ENCODE assay signal across 1 cellular context in genomic region chr11:95147364-95147905, GRCh38.
TF ChIP-seq lines count a peak whose summit lies in the region.

No MANE protein-coding gene starts in this region.

TF ChIP-seq in K562, 482 proteins besides CTCF, POLR2A, EP300 and RAD21 (continued from another document and continues in another):
- TF ChIP-seq SETDB1 (IDR thresholded peaks at IDR 0.05; ENCODE audit: low read length) (no peak), TEAD1 (CRISPR knock-in tag; IDR thresholded peaks at IDR 0.05) (peak in 1 of 2 experiments; percentile 39; a peak in 2 of 4 replicates), ZKSCAN3 (CRISPR knock-in tag; IDR thresholded peaks at IDR 0.05) (no peak), MTA2 (IDR thresholded peaks at IDR 0.05; ENCODE audit: low read depth) (peak; percentile 68), TCFL5 (CRISPR knock-in tag; conservative IDR thresholded peaks at IDR 0.05) (no peak), NKRF (IDR thresholded peaks at IDR 0.05; ENCODE audit: borderline replicate concordance) (no peak), HMG20A (CRISPR knock-in tag; conservative IDR thresholded peaks at IDR 0.05) (no peak), ARID2 (IDR thresholded peaks at IDR 0.05) (peak; percentile 53; the same call in 1 of the 2 replicates), CREB3L1 (IDR thresholded peaks at IDR 0.05; ENCODE audit: borderline replicate concordance, low read depth) (no peak), ZNF395 (CRISPR knock-in tag; IDR thresholded peaks at IDR 0.05) (no peak), HDAC3 (IDR thresholded peaks at IDR 0.05; ENCODE audit: borderline replicate concordance, partially characterized antibody) (peak; percentile 62), ATF1 (CRISPR knock-in tag; IDR thresholded peaks at IDR 0.05) (no peak), ATF1 (tag; IDR thresholded peaks at IDR 0.05) (peak; percentile 35; the same call in 1 of the 2 replicates), HDAC8 (tag; IDR thresholded peaks at IDR 0.05) (no peak), ZNF398 (CRISPR knock-in tag; IDR thresholded peaks at IDR 0.05) (no peak), MYNN (IDR thresholded peaks at IDR 0.05) (peak; percentile 73), MYNN (CRISPR knock-in tag; IDR thresholded peaks at IDR 0.05) (no peak), ZBTB1 (CRISPR knock-in tag; IDR thresholded peaks at IDR 0.05; ENCODE audit: borderline replicate concordance, low read depth) (no peak), GTF3C2 (IDR thresholded peaks at IDR 0.05; ENCODE audit: borderline replicate concordance, extremely low read depth, insufficient read length) (no peak), HNRNPL (IDR thresholded peaks at IDR 0.05; ENCODE audit: low read depth, low read length) (no peak), E2F3 (CRISPR knock-in tag; IDR thresholded peaks at IDR 0.05) (no peak), WHSC1 (IDR thresholded peaks at IDR 0.05; ENCODE audit: low read length) (no peak), CREM (IDR thresholded peaks at IDR 0.05; ENCODE audit: low read depth) (peak; percentile 77; the same call in 1 of the 2 replicates), BRD4 (IDR thresholded peaks at IDR 0.05) (no peak)
- TF ChIP-seq, protein P1, sequence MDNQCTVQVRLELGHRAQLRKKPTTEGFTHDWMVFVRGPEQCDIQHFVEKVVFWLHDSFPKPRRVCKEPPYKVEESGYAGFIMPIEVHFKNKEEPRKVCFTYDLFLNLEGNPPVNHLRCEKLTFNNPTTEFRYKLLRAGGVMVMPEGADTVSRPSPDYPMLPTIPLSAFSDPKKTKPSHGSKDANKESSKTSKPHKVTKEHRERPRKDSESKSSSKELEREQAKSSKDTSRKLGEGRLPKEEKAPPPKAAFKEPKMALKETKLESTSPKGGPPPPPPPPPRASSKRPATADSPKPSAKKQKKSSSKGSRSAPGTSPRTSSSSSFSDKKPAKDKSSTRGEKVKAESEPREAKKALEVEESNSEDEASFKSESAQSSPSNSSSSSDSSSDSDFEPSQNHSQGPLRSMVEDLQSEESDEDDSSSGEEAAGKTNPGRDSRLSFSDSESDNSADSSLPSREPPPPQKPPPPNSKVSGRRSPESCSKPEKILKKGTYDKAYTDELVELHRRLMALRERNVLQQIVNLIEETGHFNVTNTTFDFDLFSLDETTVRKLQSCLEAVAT (IDR thresholded peaks at IDR 0.05): 0 out of 4 replicates have a peak, but pooled peaks of 1 of the 2 experiments have one; percentile 42
- TF ChIP-seq, protein P2, sequence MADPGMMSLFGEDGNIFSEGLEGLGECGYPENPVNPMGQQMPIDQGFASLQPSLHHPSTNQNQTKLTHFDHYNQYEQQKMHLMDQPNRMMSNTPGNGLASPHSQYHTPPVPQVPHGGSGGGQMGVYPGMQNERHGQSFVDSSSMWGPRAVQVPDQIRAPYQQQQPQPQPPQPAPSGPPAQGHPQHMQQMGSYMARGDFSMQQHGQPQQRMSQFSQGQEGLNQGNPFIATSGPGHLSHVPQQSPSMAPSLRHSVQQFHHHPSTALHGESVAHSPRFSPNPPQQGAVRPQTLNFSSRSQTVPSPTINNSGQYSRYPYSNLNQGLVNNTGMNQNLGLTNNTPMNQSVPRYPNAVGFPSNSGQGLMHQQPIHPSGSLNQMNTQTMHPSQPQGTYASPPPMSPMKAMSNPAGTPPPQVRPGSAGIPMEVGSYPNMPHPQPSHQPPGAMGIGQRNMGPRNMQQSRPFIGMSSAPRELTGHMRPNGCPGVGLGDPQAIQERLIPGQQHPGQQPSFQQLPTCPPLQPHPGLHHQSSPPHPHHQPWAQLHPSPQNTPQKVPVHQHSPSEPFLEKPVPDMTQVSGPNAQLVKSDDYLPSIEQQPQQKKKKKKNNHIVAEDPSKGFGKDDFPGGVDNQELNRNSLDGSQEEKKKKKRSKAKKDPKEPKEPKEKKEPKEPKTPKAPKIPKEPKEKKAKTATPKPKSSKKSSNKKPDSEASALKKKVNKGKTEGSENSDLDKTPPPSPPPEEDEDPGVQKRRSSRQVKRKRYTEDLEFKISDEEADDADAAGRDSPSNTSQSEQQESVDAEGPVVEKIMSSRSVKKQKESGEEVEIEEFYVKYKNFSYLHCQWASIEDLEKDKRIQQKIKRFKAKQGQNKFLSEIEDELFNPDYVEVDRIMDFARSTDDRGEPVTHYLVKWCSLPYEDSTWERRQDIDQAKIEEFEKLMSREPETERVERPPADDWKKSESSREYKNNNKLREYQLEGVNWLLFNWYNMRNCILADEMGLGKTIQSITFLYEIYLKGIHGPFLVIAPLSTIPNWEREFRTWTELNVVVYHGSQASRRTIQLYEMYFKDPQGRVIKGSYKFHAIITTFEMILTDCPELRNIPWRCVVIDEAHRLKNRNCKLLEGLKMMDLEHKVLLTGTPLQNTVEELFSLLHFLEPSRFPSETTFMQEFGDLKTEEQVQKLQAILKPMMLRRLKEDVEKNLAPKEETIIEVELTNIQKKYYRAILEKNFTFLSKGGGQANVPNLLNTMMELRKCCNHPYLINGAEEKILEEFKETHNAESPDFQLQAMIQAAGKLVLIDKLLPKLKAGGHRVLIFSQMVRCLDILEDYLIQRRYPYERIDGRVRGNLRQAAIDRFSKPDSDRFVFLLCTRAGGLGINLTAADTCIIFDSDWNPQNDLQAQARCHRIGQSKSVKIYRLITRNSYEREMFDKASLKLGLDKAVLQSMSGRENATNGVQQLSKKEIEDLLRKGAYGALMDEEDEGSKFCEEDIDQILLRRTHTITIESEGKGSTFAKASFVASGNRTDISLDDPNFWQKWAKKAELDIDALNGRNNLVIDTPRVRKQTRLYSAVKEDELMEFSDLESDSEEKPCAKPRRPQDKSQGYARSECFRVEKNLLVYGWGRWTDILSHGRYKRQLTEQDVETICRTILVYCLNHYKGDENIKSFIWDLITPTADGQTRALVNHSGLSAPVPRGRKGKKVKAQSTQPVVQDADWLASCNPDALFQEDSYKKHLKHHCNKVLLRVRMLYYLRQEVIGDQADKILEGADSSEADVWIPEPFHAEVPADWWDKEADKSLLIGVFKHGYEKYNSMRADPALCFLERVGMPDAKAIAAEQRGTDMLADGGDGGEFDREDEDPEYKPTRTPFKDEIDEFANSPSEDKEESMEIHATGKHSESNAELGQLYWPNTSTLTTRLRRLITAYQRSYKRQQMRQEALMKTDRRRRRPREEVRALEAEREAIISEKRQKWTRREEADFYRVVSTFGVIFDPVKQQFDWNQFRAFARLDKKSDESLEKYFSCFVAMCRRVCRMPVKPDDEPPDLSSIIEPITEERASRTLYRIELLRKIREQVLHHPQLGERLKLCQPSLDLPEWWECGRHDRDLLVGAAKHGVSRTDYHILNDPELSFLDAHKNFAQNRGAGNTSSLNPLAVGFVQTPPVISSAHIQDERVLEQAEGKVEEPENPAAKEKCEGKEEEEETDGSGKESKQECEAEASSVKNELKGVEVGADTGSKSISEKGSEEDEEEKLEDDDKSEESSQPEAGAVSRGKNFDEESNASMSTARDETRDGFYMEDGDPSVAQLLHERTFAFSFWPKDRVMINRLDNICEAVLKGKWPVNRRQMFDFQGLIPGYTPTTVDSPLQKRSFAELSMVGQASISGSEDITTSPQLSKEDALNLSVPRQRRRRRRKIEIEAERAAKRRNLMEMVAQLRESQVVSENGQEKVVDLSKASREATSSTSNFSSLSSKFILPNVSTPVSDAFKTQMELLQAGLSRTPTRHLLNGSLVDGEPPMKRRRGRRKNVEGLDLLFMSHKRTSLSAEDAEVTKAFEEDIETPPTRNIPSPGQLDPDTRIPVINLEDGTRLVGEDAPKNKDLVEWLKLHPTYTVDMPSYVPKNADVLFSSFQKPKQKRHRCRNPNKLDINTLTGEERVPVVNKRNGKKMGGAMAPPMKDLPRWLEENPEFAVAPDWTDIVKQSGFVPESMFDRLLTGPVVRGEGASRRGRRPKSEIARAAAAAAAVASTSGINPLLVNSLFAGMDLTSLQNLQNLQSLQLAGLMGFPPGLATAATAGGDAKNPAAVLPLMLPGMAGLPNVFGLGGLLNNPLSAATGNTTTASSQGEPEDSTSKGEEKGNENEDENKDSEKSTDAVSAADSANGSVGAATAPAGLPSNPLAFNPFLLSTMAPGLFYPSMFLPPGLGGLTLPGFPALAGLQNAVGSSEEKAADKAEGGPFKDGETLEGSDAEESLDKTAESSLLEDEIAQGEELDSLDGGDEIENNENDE (IDR thresholded peaks at IDR 0.05; ENCODE audit: low read depth, low read length): no peak
- TF ChIP-seq, protein P3, sequence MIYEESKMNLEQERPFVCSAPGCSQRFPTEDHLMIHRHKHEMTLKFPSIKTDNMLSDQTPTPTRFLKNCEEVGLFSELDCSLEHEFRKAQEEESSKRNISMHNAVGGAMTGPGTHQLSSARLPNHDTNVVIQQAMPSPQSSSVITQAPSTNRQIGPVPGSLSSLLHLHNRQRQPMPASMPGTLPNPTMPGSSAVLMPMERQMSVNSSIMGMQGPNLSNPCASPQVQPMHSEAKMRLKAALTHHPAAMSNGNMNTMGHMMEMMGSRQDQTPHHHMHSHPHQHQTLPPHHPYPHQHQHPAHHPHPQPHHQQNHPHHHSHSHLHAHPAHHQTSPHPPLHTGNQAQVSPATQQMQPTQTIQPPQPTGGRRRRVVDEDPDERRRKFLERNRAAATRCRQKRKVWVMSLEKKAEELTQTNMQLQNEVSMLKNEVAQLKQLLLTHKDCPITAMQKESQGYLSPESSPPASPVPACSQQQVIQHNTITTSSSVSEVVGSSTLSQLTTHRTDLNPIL (CRISPR knock-in tag; IDR thresholded peaks at IDR 0.05): no peak
